ENCODE assay signal across 8 cellular contexts in the genomic region with DNA sequence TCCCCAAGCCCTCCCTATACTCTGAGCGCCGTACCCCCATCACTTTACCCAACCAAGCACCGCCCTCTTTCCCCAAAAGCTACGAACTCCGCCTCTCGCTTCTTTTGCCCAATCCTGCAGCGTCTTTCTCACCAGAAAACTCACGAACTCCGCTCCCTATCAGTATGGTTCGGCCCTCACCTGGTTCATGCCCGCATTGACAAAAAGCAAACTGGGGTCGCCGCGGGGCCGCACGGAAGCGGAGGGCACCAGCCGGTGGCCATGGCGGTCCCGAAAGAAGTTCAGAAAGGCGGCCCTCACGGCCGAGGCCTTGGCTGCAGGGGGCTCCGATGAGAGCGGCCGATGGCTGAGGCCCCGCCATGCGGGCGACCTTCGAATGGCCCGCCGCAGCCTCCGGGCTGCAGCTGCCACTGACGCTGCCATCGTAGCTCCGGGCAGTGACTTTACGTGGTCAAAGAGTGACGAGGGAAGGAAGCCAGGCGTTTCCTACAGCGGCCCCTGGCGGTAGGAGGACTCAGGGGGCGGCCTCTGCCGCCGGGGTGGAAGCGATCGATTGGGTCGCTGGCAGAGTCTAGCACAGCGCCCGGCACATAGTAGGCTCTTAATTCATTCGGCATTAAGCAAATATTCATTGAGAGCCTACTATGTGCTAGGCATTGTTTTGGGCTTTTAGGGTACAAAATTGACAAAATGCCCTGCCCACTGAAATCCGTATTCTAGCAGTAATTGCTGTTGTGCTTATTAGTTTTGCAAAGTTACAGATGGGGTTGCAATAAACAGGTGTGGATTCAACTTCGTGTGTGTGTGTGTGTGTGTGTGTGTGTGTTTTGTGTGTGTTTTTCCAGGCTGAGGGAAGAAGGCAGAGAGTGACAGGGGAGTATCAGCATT. TPM values are rescaled to one million over a fixed set of nuclear protein-coding genes. Genes with fewer than 3 reads are reported as not detected.
DNase-seq lines count a peak whose midpoint lies in the region; ATAC-seq and TF ChIP-seq lines count a peak whose summit lies in the region.

Gene AARS2 (minus strand): TSS at position 447 of the 888 bp plus-strand sequence. CDS start 24 bp downstream, at position 423.

- H3K9ac ChIP-seq in ES-I3 (ENCODE audit: low read depth, low read length) = peak within 1 kb of the TSS; percentile 77

- peaks cover 15% of the 10 kb centered on the region for H3K36me3 ChIP-seq in ES-I3 (ENCODE audit: insufficient read depth, low read length)

- peak within 1 kb of the TSS; percentile 89 for H3K4me3 ChIP-seq in fibroblast of the aortic adventitia (ENCODE audit: low read depth, low read length)

- H3K36me3 Mint-ChIP-seq in activated T-helper 2 cell treated with anti-CD3 and anti-CD28 coated beads, Interferon-gamma antibody, Interleukin-2, Interleukin-4, amounts not matched to agents 10 μg/mL and 5 μg/mL and 100 μg/mL, durations not matched to agents 14 hours and 24 hours and 36 hours (ENCODE audit: low read depth) = peaks cover 32% of the 10 kb centered on the region
- H3K36me3 Mint-ChIP-seq in nephron (ENCODE audit: low read depth) = peaks cover 33% of the 10 kb centered on the region

- peak within 1 kb of the TSS; percentile 99 for H3K4me3 Mint-ChIP-seq in activated T-helper 2 cell treated with anti-CD3 and anti-CD28 coated beads, Interferon-gamma antibody, Interleukin-2, Interleukin-4, amounts not matched to agents 10 μg/mL and 5 μg/mL and 100 μg/mL, durations not matched to agents 14 hours and 24 hours and 36 hours (ENCODE audit: low read depth)
- H3K4me3 Mint-ChIP-seq in nephron = peak within 1 kb of the TSS; percentile 97 to 100 (median 98)

- no peaks in the 10 kb centered on the region for H3K9me3 Mint-ChIP-seq in activated T-helper 2 cell treated with anti-CD3 and anti-CD28 coated beads, Interferon-gamma antibody, Interleukin-2, Interleukin-4, amounts not matched to agents 10 μg/mL and 5 μg/mL and 100 μg/mL, durations not matched to agents 14 hours and 24 hours and 36 hours
- no peaks in the 10 kb centered on the region for H3K9me3 Mint-ChIP-seq in nephron

- H3K27me3 Mint-ChIP-seq in activated T-helper 2 cell treated with anti-CD3 and anti-CD28 coated beads, Interferon-gamma antibody, Interleukin-2, Interleukin-4, amounts not matched to agents 10 μg/mL and 5 μg/mL and 100 μg/mL, durations not matched to agents 14 hours and 24 hours and 36 hours (ENCODE audit: low read depth) = peaks cover 4% of the 10 kb centered on the region
- H3K27me3 Mint-ChIP-seq in nephron (ENCODE audit: low read depth) = peaks cover 5% of the 10 kb centered on the region

- H3K27ac Mint-ChIP-seq in activated T-helper 2 cell treated with anti-CD3 and anti-CD28 coated beads, Interferon-gamma antibody, Interleukin-2, Interleukin-4, amounts not matched to agents 10 μg/mL and 5 μg/mL and 100 μg/mL, durations not matched to agents 14 hours and 24 hours and 36 hours = peak within 1 kb of the TSS; percentile 95
- H3K27ac Mint-ChIP-seq in nephron = peak within 1 kb of the TSS; percentile 62 to 89 (median 87)

- peak; percentile 94 for ATAC-seq in stimulated activated naive CD8-positive, alpha-beta T cell treated with anti-CD3 and anti-CD28 coated beads, Interleukin-15, Interleukin-2, amounts not matched to agents 100 U/mL and 50 U/mL, for 24 hours

- peak; percentile 70 for DNase-seq in GOT3 (lab: John Stamatoyannopoulos, UW)
- DNase-seq in LHCN-M2 (ENCODE audit: low read depth) = peak; percentile 84
- DNase-seq in RPMI8226 = peak; percentile 93
- DNase-seq in activated T-helper 2 cell treated with anti-CD3 and anti-CD28 coated beads, Interferon-gamma antibody, Interleukin-2, Interleukin-4, amounts not matched to agents 10 μg/mL and 5 μg/mL and 100 μg/mL, durations not matched to agents 14 hours and 24 hours and 36 hours (ENCODE audit: low spot score) = peak; percentile 88
- DNase-seq in fibroblast of the aortic adventitia (ENCODE audit: low read depth) = peak; percentile 87
- peak; percentile 98 for DNase-seq in stimulated activated naive CD8-positive, alpha-beta T cell treated with anti-CD3 and anti-CD28 coated beads, Interleukin-15, Interleukin-2, amounts not matched to agents 100 U/mL and 50 U/mL, for 24 hours

- H3K4me1 ChIP-seq in ES-I3 (ENCODE audit: insufficient read depth, low read length) = peaks cover 4% of the 10 kb centered on the region; the same call in 1 of the 2 replicates

- TF ChIP-seq CTCF in fibroblast of the aortic adventitia (IDR thresholded peaks at IDR 0.05; ENCODE audit: insufficient read depth, low read length) = peak; percentile 99
- peak; percentile 97 to 99 (median 99) for TF ChIP-seq CTCF in nephron (IDR thresholded peaks at IDR 0.05; ENCODE audit: unreplicated experiment in 3 of 3)

- no peaks in the 10 kb centered on the region for H3K9me3 ChIP-seq in ES-I3 (ENCODE audit: control insufficient read depth, insufficient read depth, low read length)

- peaks cover 12% of the 10 kb centered on the region for H3K4me1 Mint-ChIP-seq in activated T-helper 2 cell treated with anti-CD3 and anti-CD28 coated beads, Interferon-gamma antibody, Interleukin-2, Interleukin-4, amounts not matched to agents 10 μg/mL and 5 μg/mL and 100 μg/mL, durations not matched to agents 14 hours and 24 hours and 36 hours (ENCODE audit: low read depth)
- peaks cover 14% of the 10 kb centered on the region for H3K4me1 Mint-ChIP-seq in nephron

- intact Hi-C loops in activated T-helper 2 cell treated with anti-CD3 and anti-CD28 coated beads, Interferon-gamma antibody, Interleukin-2, Interleukin-4, amounts not matched to agents 10 μg/mL and 5 μg/mL and 100 μg/mL, durations not matched to agents 14 hours and 24 hours and 36 hours (cut with micrococcal nuclease) = loop anchor here (2.0 kb wide), 2 partner anchors 36 to 48 kb away; partner anchors contain the start of gene NFKBIE

RNA-seq across cellular contexts. Expression of gene AARS2, which starts in this region (rescaled TPM):
- total RNA-seq in LHCN-M2 (2014; rRNA removed) = 17.1 and 23.1 TPM in 2 replicates
- polyA plus RNA-seq in LHCN-M2 (2012) = 6.0 TPM
- total RNA-seq in activated T-helper 2 cell treated with anti-CD3 and anti-CD28 coated beads, Interferon-gamma antibody, Interleukin-2, Interleukin-4, amounts not matched to agents 10 μg/mL and 5 μg/mL and 100 μg/mL, durations not matched to agents 14 hours and 24 hours and 36 hours = 21.6 and 22.9 TPM in 2 replicates
- 6.8 and 12.7 TPM in 2 replicates for total RNA-seq in fibroblast of the aortic adventitia (ENCODE audit: low replicate concordance)

Comparison
In these comparisons a context has a peak if more than half of its experiments do, and no peak if none do; other contexts are left out.
1. Peak in every context shown above with its lines: DNase-seq, ATAC-seq and H3K4me3 ChIP-seq.